In genomic region chr2:3574155-3574554, GRCh38 we compare ENCODE assay signal across 10 cellular contexts. TPM values are rescaled to one million over a fixed set of nuclear protein-coding genes. Genes with fewer than 3 reads are reported as not detected.
A peak's percentile ranks its signal among the peaks of the same experiment; 100 is the strongest.
DNase-seq lines count a peak whose midpoint lies in the region; ATAC-seq and TF ChIP-seq lines count a peak whose summit lies in the region.
"Had no signal": no experiment of that assay in that cellular context is flagged by ENCODE, and none has a peak within 500 bp of the region (broad histone marks: within the 10 kb centered on the region; RNA-seq: fewer than 3 reads in every experiment).

No MANE protein-coding gene starts in this region.

- CTCF ChIA-PET in T-cell (lab: Charles Lee): interaction anchor here (0.6 to 2.8 kb wide), 2 partner anchors 16 to 1725 kb away, joined by 3 to 10 read pairs; partner anchors contain the start of gene RNASEH1 (in 1 of the 2)

- H3K36me3 ChIP-seq in lower lobe of right lung (peaks cover 29% of the 10 kb centered on the region), Peyer's patch (peaks cover 0 to 30% (median 0%) of the 10 kb centered on the region in 3 donors)

- H3K9me3 ChIP-seq in lower lobe of right lung (no peaks in the 10 kb centered on the region), Peyer's patch (no peaks in the 10 kb centered on the region)

- H3K27ac ChIP-seq in lower lobe of right lung (no peak overlapping the region), Peyer's patch (no peak overlapping the region)

- no peak for ATAC-seq in stimulated activated naive CD8-positive, alpha-beta T cell treated with anti-CD3 and anti-CD28 coated beads, Interleukin-15, Interleukin-2, amounts not matched to agents 100 U/mL and 50 U/mL, for 24 hours
- ATAC-seq in T-cell (replicated peaks in 1 of 4): no peak
- no peak for ATAC-seq in lower lobe of right lung

- peak overlapping the region; percentile 98 for H3K4me3 Mint-ChIP-seq in stimulated activated naive CD8-positive, alpha-beta T cell treated with anti-CD3 and anti-CD28 coated beads, Interleukin-15, Interleukin-2, amounts not matched to agents 100 ng/mL and 50 ng/mL, for 24 hours
- peak overlapping the region; percentile 84 to 90 (median 86) for H3K4me3 Mint-ChIP-seq in T-cell

- peak overlapping the region; percentile 98 for H3K27ac Mint-ChIP-seq in stimulated activated naive CD8-positive, alpha-beta T cell treated with anti-CD3 and anti-CD28 coated beads, Interleukin-15, Interleukin-2, amounts not matched to agents 100 ng/mL and 50 ng/mL, for 24 hours
- H3K27ac Mint-ChIP-seq in T-cell: peak overlapping the region in 1 of 2 donors; percentile 96

- H3K4me1 ChIP-seq in lower lobe of right lung (peaks cover 42% of the 10 kb centered on the region), Peyer's patch (peaks cover 0 to 33% (median 0%) of the 10 kb centered on the region in 4 donors)

- POLR2A ChIA-PET in T-cell (lab: Charles Lee): interaction anchor here in 1 of 2 donors (0.7 kb wide), 1 partner anchor 56 kb away, joined by 4 read pairs; no protein-coding TSS in a partner anchor

- intact Hi-C loops in lower lobe of right lung (cut with DNase I): no loop called here

- peak overlapping the region; percentile 92 for H3K4me3 ChIP-seq in lower lobe of right lung
- H3K4me3 ChIP-seq in Peyer's patch: no peak overlapping the region

- no peak for TF ChIP-seq POLR2A in Peyer's patch (IDR thresholded peaks at IDR 0.05)

- H3K9me3 Mint-ChIP-seq in stimulated activated naive CD8-positive, alpha-beta T cell treated with anti-CD3 and anti-CD28 coated beads, Interleukin-15, Interleukin-2, amounts not matched to agents 100 ng/mL and 50 ng/mL, for 24 hours: no peaks in the 10 kb centered on the region
- H3K9me3 Mint-ChIP-seq in T-cell: no peaks in the 10 kb centered on the region

- TF ChIP-seq CTCF in lower lobe of right lung (IDR thresholded peaks at IDR 0.05): no peak
- TF ChIP-seq CTCF in Peyer's patch (IDR thresholded peaks at IDR 0.05): no peak

- peaks cover 36% of the 10 kb centered on the region for H3K36me3 Mint-ChIP-seq in stimulated activated naive CD8-positive, alpha-beta T cell treated with anti-CD3 and anti-CD28 coated beads, Interleukin-15, Interleukin-2, amounts not matched to agents 100 ng/mL and 50 ng/mL, for 24 hours (ENCODE audit: low read depth)
- peaks cover 29% of the 10 kb centered on the region for H3K36me3 Mint-ChIP-seq in T-cell

- no peaks in the 10 kb centered on the region for H3K27me3 Mint-ChIP-seq in stimulated activated naive CD8-positive, alpha-beta T cell treated with anti-CD3 and anti-CD28 coated beads, Interleukin-15, Interleukin-2, amounts not matched to agents 100 ng/mL and 50 ng/mL, for 24 hours
- no peaks in the 10 kb centered on the region for H3K27me3 Mint-ChIP-seq in T-cell

- H3K27me3 ChIP-seq in lower lobe of right lung (ENCODE audit: low read depth): no peaks in the 10 kb centered on the region
- H3K27me3 ChIP-seq in Peyer's patch: no peaks in the 10 kb centered on the region

- H3K4me1 Mint-ChIP-seq in stimulated activated naive CD8-positive, alpha-beta T cell treated with anti-CD3 and anti-CD28 coated beads, Interleukin-15, Interleukin-2, amounts not matched to agents 100 ng/mL and 50 ng/mL, for 24 hours (ENCODE audit: low read depth): peaks cover 45% of the 10 kb centered on the region
- H3K4me1 Mint-ChIP-seq in T-cell: peaks cover 40 to 41% (median 41%) of the 10 kb centered on the region in 3 donors

- DNase-seq in stimulated activated naive CD8-positive, alpha-beta T cell treated with anti-CD3 and anti-CD28 coated beads, Interleukin-15, Interleukin-2, amounts not matched to agents 100 U/mL and 50 U/mL, for 24 hours: no peak
- DNase-seq in T-cell: no peak
- DNase-seq in lower lobe of right lung: no peak
- DNase-seq in NCI-H2029 (lab: John Stamatoyannopoulos, UW): no peak
- no peak for DNase-seq in Kasumi-1 (lab: John Stamatoyannopoulos, UW)
- DNase-seq in Peyer's patch: no peak
- no peak for DNase-seq in superior temporal gyrus (ENCODE audit: extremely low spot score)
- DNase-seq: SIG-M5 had no signal

RNA-seq across cellular contexts. Expression of gene RPS7, which starts 0.9 kb away (rescaled TPM):
- total RNA-seq in T-cell (1,000 to 10,000 TPM; 1,490 to 1,765 (median 1,631) TPM), lower lobe of right lung (814 TPM), Peyer's patch (1,000 to 10,000 TPM in 3 of 4 donors, 100 to 1,000 TPM in 1; 855 to 2,886 (median 1,081) TPM)

RNA-seq across cellular contexts. Expression of gene RNASEH1, which starts 16.0 kb away (rescaled TPM):
- total RNA-seq in T-cell (10 to 100 TPM; 24.1 to 28.4 (median 25.2) TPM), lower lobe of right lung (17.3 TPM), Peyer's patch (10 to 100 TPM in 3 of 4 donors, 1 to 10 TPM in 1; 8.2 to 42.9 (median 14.8) TPM)

RNA-seq across cellular contexts. Expression of gene COLEC11, which starts 20.8 kb away (rescaled TPM):
- 1 to 10 TPM in 1 of 5 donors, under 1 TPM in 1, not detected in 3; 0.35 to 1.8 TPM for total RNA-seq in T-cell
- 0.30 TPM for total RNA-seq in lower lobe of right lung
- total RNA-seq in Peyer's patch: 1 to 10 TPM in 2 of 4 donors, under 1 TPM in 1, not detected in 1; 0.70 to 5.8 (median 1.1) TPM
- total RNA-seq: kidney epithelial cell had no signal

RNA-seq across cellular contexts. Expression of gene ADI1, which starts 54.8 kb away (rescaled TPM):
- total RNA-seq in T-cell: 10 to 100 TPM; 20.9 to 29.0 (median 28.3) TPM
- total RNA-seq in lower lobe of right lung: 60.2 TPM
- 100 to 1,000 TPM in 1 of 4 donors, 10 to 100 TPM in 3; 43.7 to 207 (median 71.0) TPM for total RNA-seq in Peyer's patch
